17 cellular contexts compared by ENCODE assay signal in the genomic region with DNA sequence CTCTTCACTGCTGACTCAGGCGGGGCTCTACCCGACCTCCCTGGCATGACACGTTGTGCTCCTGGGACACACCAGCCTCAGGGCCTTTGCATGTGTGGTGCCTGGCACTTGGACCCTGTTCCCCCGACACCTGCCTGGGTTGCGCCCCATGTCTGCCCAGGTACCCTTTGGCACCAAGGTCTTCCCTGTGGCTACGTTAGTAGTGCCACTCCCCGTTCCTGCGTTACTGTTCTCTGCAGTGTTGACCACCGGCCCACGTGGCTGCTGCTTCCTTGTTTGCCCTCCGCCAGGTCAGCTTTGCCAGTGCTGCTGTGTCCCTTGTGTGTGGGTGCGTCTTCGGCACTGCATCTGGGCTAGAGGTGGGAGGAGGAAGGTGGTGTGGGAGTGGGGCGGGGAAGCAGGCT. TPM values are rescaled to one million over a fixed set of nuclear protein-coding genes. Genes with fewer than 3 reads are reported as not detected.
DNase-seq lines count a peak whose midpoint lies in the region; ATAC-seq and FAIRE-seq lines count a peak whose summit lies in the region.
"Had no signal": no experiment of that assay in that cellular context is flagged by ENCODE, and none has a peak within 500 bp of the region (broad histone marks: within the 10 kb centered on the region; RNA-seq: fewer than 3 reads in every experiment).

No MANE protein-coding gene starts in this region.

- peaks cover 5% of the 10 kb centered on the region for H3K79me1 ChIP-seq in neuronal stem cell (ENCODE audit: low read depth, low read length)

- no peak overlapping the region for H2BK12ac ChIP-seq in neuronal stem cell (ENCODE audit: low read length)

- H3K27me3 Mint-ChIP-seq in central memory CD8-positive, alpha-beta T cell = no peaks in the 10 kb centered on the region
- H3K27me3 Mint-ChIP-seq in activated naive CD4-positive, alpha-beta T cell treated with anti-CD3 and anti-CD28 coated beads for 36 hours (ENCODE audit: low read depth) = no peaks in the 10 kb centered on the region
- H3K27me3 Mint-ChIP-seq: CD4-positive, CD25-positive, alpha-beta regulatory T cell had no signal

- no peak overlapping the region for H3K4me3 Mint-ChIP-seq in central memory CD8-positive, alpha-beta T cell
- H3K4me3 Mint-ChIP-seq in activated naive CD4-positive, alpha-beta T cell treated with anti-CD3 and anti-CD28 coated beads for 36 hours = no peak overlapping the region
- H3K4me3 Mint-ChIP-seq: CD4-positive, CD25-positive, alpha-beta regulatory T cell had no signal

- no peaks in the 10 kb centered on the region for H3K4me1 Mint-ChIP-seq in central memory CD8-positive, alpha-beta T cell
- no peaks in the 10 kb centered on the region for H3K4me1 Mint-ChIP-seq in activated naive CD4-positive, alpha-beta T cell treated with anti-CD3 and anti-CD28 coated beads for 36 hours (ENCODE audit: low read depth)
- H3K4me1 Mint-ChIP-seq: CD4-positive, CD25-positive, alpha-beta regulatory T cell had no signal

- no peaks in the 10 kb centered on the region for H3K27me3 ChIP-seq in neuronal stem cell (ENCODE audit: control insufficient read depth in 3 of 3, insufficient read depth in 3 of 3, low read depth in 1 of 3, low read length in 3 of 3)
- H3K27me3 ChIP-seq: BE2C, Peyer's patch, SJCRH30 had no signal

- intact Hi-C loops in activated naive CD4-positive, alpha-beta T cell treated with anti-CD3 and anti-CD28 coated beads for 36 hours (cut with micrococcal nuclease) = no loop called here

- H4K91ac ChIP-seq in neuronal stem cell (ENCODE audit: low read depth, low read length, poor library complexity) = no peak overlapping the region

- no peak overlapping the region for H2AK5ac ChIP-seq in neuronal stem cell (ENCODE audit: low read depth, low read length)

- H3K18ac ChIP-seq in neuronal stem cell (ENCODE audit: low read length) = no peak overlapping the region

- no peak overlapping the region for H3K4ac ChIP-seq in neuronal stem cell (ENCODE audit: low read length)

- ATAC-seq in central memory CD8-positive, alpha-beta T cell (replicated peaks; ENCODE audit: extremely low read depth, poor library complexity, severe bottlenecking) = no peak
- no peak for ATAC-seq in HG03457 (IDR thresholded peaks at IDR 0.05; ENCODE audit: unreplicated experiment)

- FAIRE-seq in HTR-8/SVneo (lab: Jason Lieb, UNC) = peak; percentile 80

- H3K4me2 ChIP-seq in neuronal stem cell (ENCODE audit: insufficient read depth, low read length, poor library complexity, severe bottlenecking) = no peak overlapping the region

- no peaks in the 10 kb centered on the region for H3K9me3 ChIP-seq in neuronal stem cell (replicated peaks in 1 of 2; ENCODE audit: control insufficient read depth in 2 of 2, insufficient read depth in 1 of 2, low read depth in 1 of 2, low read length in 2 of 2)
- H3K9me3 ChIP-seq: BE2C, HAP-1, Peyer's patch, SJCRH30 had no signal

- peaks cover 52% of the 10 kb centered on the region for H3K36me3 Mint-ChIP-seq in central memory CD8-positive, alpha-beta T cell (ENCODE audit: insufficient read depth)
- peaks cover 22% of the 10 kb centered on the region for H3K36me3 Mint-ChIP-seq in activated naive CD4-positive, alpha-beta T cell treated with anti-CD3 and anti-CD28 coated beads for 36 hours (ENCODE audit: low read depth)

- no peak overlapping the region for H2AFZ ChIP-seq in neuronal stem cell (ENCODE audit: low read length)

- peak overlapping the region; percentile 47 for H3K14ac ChIP-seq in neuronal stem cell (ENCODE audit: low read length)

- DNase-seq in HTR-8/SVneo (ENCODE audit: insufficient read length, low spot score) = no peak
- DNase-seq in central memory CD8-positive, alpha-beta T cell (ENCODE audit: low spot score in 2 of 2) = no peak
- no peak for DNase-seq in neuronal stem cell (ENCODE audit: low spot score)
- DNase-seq in activated naive CD4-positive, alpha-beta T cell treated with anti-CD3 and anti-CD28 coated beads for 36 hours = no peak
- DNase-seq: BE2C; CD4-positive, CD25-positive, alpha-beta regulatory T cell; IMR-90; NCI-H1105 treated with DMSO at 0.1 percent for 48 hours; NCI-H2081; NCI-H2171; NCI-H345; NCI-H524; NCI-H774; Peyer's patch; SJCRH30 had no signal

- H3K4me1 ChIP-seq in neuronal stem cell (ENCODE audit: control insufficient read depth in 2 of 2, insufficient read depth in 1 of 2, low read depth in 1 of 2, low read length in 2 of 2) = no peaks in the 10 kb centered on the region
- H3K4me1 ChIP-seq: BE2C, HAP-1, Peyer's patch, SJCRH30 had no signal

- no peak overlapping the region for H3K27ac ChIP-seq in neuronal stem cell (replicated peaks; ENCODE audit: low read length)
- H3K27ac ChIP-seq: Peyer's patch, SJCRH30 had no signal

- CTCF ChIA-PET in activated naive CD4-positive, alpha-beta T cell treated with anti-CD3 and anti-CD28 coated beads for 36 hours (lab: Charles Lee) = interaction anchor here (1.5 kb wide), 1 partner anchor 10 kb away, joined by 5 read pairs; no protein-coding TSS in a partner anchor

- peaks cover 44 to 88% of the 10 kb centered on the region in 2 donors for H3K36me3 ChIP-seq in neuronal stem cell (replicated peaks in 1 of 2; ENCODE audit: control insufficient read depth in 2 of 2, insufficient read depth in 2 of 2, low read length in 2 of 2)

- H3K27ac Mint-ChIP-seq in central memory CD8-positive, alpha-beta T cell (ENCODE audit: low read depth) = peak overlapping the region; percentile 56
- H3K27ac Mint-ChIP-seq in activated naive CD4-positive, alpha-beta T cell treated with anti-CD3 and anti-CD28 coated beads for 36 hours = no peak overlapping the region
- H3K27ac Mint-ChIP-seq: CD4-positive, CD25-positive, alpha-beta regulatory T cell had no signal

- H2BK15ac ChIP-seq in neuronal stem cell (ENCODE audit: low read length) = no peak overlapping the region

- no peak overlapping the region for H4K8ac ChIP-seq in neuronal stem cell (ENCODE audit: low read depth, low read length)

- H3K9ac ChIP-seq in neuronal stem cell (ENCODE audit: low read depth, low read length, poor library complexity) = no peak overlapping the region

- WGBS in neuronal stem cell (ENCODE audit: extremely low coverage in 2 of 2, insufficient read length in 2 of 2, insufficient replicate concordance in 1 of 2), 2 donors = no CpG with 5 or more reads among the region's 14 CpGs

- no peak overlapping the region for H2BK120ac ChIP-seq in neuronal stem cell (ENCODE audit: low read depth, low read length)

- no peaks in the 10 kb centered on the region for H3K9me3 Mint-ChIP-seq in central memory CD8-positive, alpha-beta T cell
- no peaks in the 10 kb centered on the region for H3K9me3 Mint-ChIP-seq in activated naive CD4-positive, alpha-beta T cell treated with anti-CD3 and anti-CD28 coated beads for 36 hours
- H3K9me3 Mint-ChIP-seq: CD4-positive, CD25-positive, alpha-beta regulatory T cell had no signal

- no peak overlapping the region for H3K4me3 ChIP-seq in neuronal stem cell (ENCODE audit: low read length in 2 of 2)
- H3K4me3 ChIP-seq: HAP-1, Peyer's patch, SJCRH30 had no signal

- H2BK5ac ChIP-seq in neuronal stem cell (ENCODE audit: low read length) = no peak overlapping the region

- H3K23ac ChIP-seq in neuronal stem cell (ENCODE audit: low read depth, low read length, poor library complexity) = peak overlapping the region; percentile 53

RNA-seq across cellular contexts. Expression of a gene that starts 20.4 kb away (rescaled TPM):
- 64.1 TPM for polyA plus RNA-seq in neuronal stem cell (2013, experiment 1 of 2)
- polyA plus RNA-seq in neuronal stem cell (2013, experiment 2 of 2) = 62.1 TPM
- total RNA-seq in activated naive CD4-positive, alpha-beta T cell treated with anti-CD3 and anti-CD28 coated beads for 36 hours = 10 to 100 TPM; 71.5 to 82.5 TPM

RNA-seq across cellular contexts. Expression of a gene that starts 20.9 kb away (rescaled TPM):
- 54.6 TPM for polyA plus RNA-seq in neuronal stem cell (2013, experiment 1 of 2)
- 56.0 TPM for polyA plus RNA-seq in neuronal stem cell (2013, experiment 2 of 2)
- total RNA-seq in activated naive CD4-positive, alpha-beta T cell treated with anti-CD3 and anti-CD28 coated beads for 36 hours = 10 to 100 TPM; 36.4 to 38.8 TPM

RNA-seq across cellular contexts. Expression of a gene that starts 28.8 kb away (rescaled TPM):
- 62.1 TPM for polyA plus RNA-seq in neuronal stem cell (2013, experiment 1 of 2)
- polyA plus RNA-seq in neuronal stem cell (2013, experiment 2 of 2) = 62.7 TPM
- total RNA-seq in activated naive CD4-positive, alpha-beta T cell treated with anti-CD3 and anti-CD28 coated beads for 36 hours = 10 to 100 TPM; 88.0 to 93.8 TPM

RNA-seq across cellular contexts. Expression of a gene that starts 44.0 kb away (rescaled TPM):
- polyA plus RNA-seq in neuronal stem cell (2013, experiment 1 of 2) = 25.2 TPM
- polyA plus RNA-seq in neuronal stem cell (2013, experiment 2 of 2) = 27.0 TPM
- total RNA-seq in activated naive CD4-positive, alpha-beta T cell treated with anti-CD3 and anti-CD28 coated beads for 36 hours = 10 to 100 TPM; 41.0 to 43.8 TPM
